ENCODE assay signal across 8 cellular contexts in the genomic region with DNA sequence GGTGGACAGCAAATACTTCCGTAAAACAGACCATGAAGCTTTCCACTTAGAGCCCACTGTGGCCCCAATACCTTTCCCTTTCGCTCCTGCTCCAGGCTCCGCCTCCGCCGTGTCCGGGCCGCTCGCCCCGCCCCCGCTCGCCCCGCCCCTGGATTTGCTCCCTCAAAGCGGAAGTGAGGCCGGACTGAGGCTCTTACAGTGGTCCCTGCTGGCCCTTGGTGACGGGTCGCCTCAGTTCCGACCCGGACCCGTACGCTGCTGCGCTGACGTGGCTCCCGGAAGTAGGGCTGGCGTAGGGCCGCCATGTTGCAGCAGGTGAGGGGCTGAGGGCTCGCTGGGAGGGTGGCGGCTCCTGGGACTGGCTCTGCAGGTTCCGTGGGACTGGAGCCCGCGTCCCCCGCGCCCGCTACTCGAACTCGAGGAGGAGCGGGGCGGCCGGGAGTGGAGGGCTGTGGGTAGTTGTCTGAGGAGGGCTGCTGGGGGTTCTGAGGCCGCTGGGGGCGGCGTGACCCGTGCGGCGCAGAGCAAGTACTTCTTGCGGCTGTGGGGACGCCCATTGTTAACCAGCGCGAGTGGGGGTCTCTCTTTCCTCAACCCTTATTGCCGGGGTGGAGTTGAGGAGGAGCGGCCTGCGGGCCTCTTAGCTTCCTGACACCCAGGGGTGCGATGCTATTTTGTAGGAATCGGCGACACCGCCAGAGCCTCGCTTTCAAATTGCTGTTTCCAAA. TPM values are rescaled to one million over a fixed set of nuclear protein-coding genes. Genes with fewer than 3 reads are reported as not detected.
DNase-seq lines count a peak whose midpoint lies in the region; ATAC-seq and TF ChIP-seq lines count a peak whose summit lies in the region.
"Not testable (repeated sequence)": the region's sequence is repeated elsewhere in the genome, so short reads cannot be mapped to it uniquely, and the experiment has no call there.

TVP23B (plus strand) TSS at position 193 of the 728 bp plus-strand sequence; CDS start at position 304, 111 bp downstream.

- POLR2A ChIA-PET in T-cell (lab: Charles Lee): not testable (repeated sequence)

- 0 to 1% (median 0%) methylated on average over 38 to 53 of the region's 56 CpGs for WGBS in adipose tissue, 3 donors
- 1% methylated on average over 43 to 55 of the region's 56 CpGs for WGBS in heart right ventricle, 2 donors

- not testable (repeated sequence) for H3K9me3 Mint-ChIP-seq in T-cell, type B pancreatic cell

- TF ChIP-seq CTCF in GM13977 (IDR thresholded peaks at IDR 0.05; ENCODE audit: extremely low read depth, insufficient read depth, missing control alignments); heart right ventricle (IDR thresholded peaks at IDR 0.05); type B pancreatic cell (conservative IDR thresholded peaks at IDR 0.05): not testable (repeated sequence)

- peak within 1 kb of the TSS; percentile 45 to 78 (median 64) for H3K4me3 ChIP-seq in heart right ventricle

- intact Hi-C loops in heart right ventricle (cut with DNase I); posterior cingulate gyrus (cut with DNase I): not testable (repeated sequence)

- H3K36me3 ChIP-seq in heart right ventricle: not testable (repeated sequence)

- H3K4me3 Mint-ChIP-seq in T-cell (peak within 1 kb of the TSS; percentile 83 to 94 (median 84)), type B pancreatic cell (peak within 1 kb of the TSS; percentile 94)

- peaks cover 18 to 26% (median 24%) of the 10 kb centered on the region in 3 donors for H3K4me1 Mint-ChIP-seq in T-cell
- peaks cover 14% of the 10 kb centered on the region for H3K4me1 Mint-ChIP-seq in type B pancreatic cell (ENCODE audit: unreplicated experiment)

- H3K4me1 ChIP-seq in heart right ventricle: peaks cover 0 to 10% (median 0%) of the 10 kb centered on the region in 9 donors

- DNase-seq in GM13977 (ENCODE audit: low spot score) (peak; percentile 80), NCI-H146 (lab: John Stamatoyannopoulos, UW) (peak; percentile 96), T-cell (peak; percentile 76 to 98 (median 92)), heart right ventricle (peak; percentile 96 to 98), posterior cingulate gyrus (peak; percentile 92 to 99 (median 96)), type B pancreatic cell (ENCODE audit: extremely low spot score, unreplicated experiment) (peak; percentile 96)

- not testable (repeated sequence) for H3K27ac ChIP-seq in adipose tissue (ENCODE audit: low read depth, low read length)
- H3K27ac ChIP-seq in heart right ventricle: peak within 1 kb of the TSS in 9 of 10 donors; percentile 62 to 88 (median 81)

- ATAC-seq in HG02870 (IDR thresholded peaks at IDR 0.05; ENCODE audit: unreplicated experiment) (peak; percentile 96), T-cell (replicated peaks in 1 of 4) (peak; percentile 96 to 99 (median 98)), heart right ventricle (peak; percentile 99 to 100 (median 100))

- CTCF ChIA-PET in T-cell (lab: Charles Lee): not testable (repeated sequence)

- peak within 1 kb of the TSS; percentile 92 for H3K27ac Mint-ChIP-seq in T-cell
- H3K27ac Mint-ChIP-seq in type B pancreatic cell: peak within 1 kb of the TSS; percentile 95

- not testable (repeated sequence) for H3K36me3 Mint-ChIP-seq in T-cell, type B pancreatic cell

- H3K27me3 ChIP-seq in heart right ventricle: not testable (repeated sequence)

- in situ Hi-C loops in GM13977 (cut with MboI; ENCODE audit: low pct_unique_long_range_greater_than_20kb, low sequenced_read_pairs, unreplicated experiment): not testable (repeated sequence)

- not testable (repeated sequence) for H3K9me3 ChIP-seq in heart right ventricle

- H3K27me3 Mint-ChIP-seq in T-cell, type B pancreatic cell: not testable (repeated sequence)

RNA-seq across cellular contexts. Expression of gene TVP23B, which starts in this region (rescaled TPM):
- 10 to 100 TPM; 14.6 to 30.6 (median 28.8) TPM for total RNA-seq in T-cell
- 10 to 100 TPM; 19.0 to 30.6 (median 22.7) TPM for polyA plus RNA-seq in adipose tissue
- total RNA-seq in heart right ventricle: 10 to 100 TPM; 15.5 to 29.8 (median 21.7) TPM
- polyA plus RNA-seq in heart right ventricle: 10 to 100 TPM; 18.4 to 26.2 TPM
- 36.4 and 47.7 TPM in 2 replicates for total RNA-seq in type B pancreatic cell (ENCODE audit: low replicate concordance)
